Comparison of ENCODE assay signal across 10 cellular contexts in the genomic region with DNA sequence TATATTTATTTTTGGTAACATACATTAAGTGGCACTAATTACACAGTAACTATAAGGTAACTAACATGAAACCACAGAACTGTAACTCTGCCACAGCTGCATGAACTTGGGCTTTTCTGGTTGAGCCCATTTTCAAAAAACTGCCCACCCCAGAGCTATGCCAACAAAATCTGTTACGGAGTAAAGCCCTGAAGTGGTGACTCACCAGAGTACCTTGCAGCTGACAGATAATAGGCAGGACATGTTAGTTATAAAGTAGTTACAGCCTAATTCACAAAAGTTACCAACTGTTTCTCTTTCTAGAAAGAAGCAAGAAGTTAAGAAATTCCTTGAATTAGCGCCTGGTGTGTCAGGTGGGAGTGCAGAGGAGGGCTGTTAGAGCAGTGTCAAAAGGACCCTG. TPM values are rescaled to one million over a fixed set of nuclear protein-coding genes. Genes with fewer than 3 reads are reported as not detected.
DNase-seq lines count a peak whose midpoint lies in the region; ATAC-seq and TF ChIP-seq lines count a peak whose summit lies in the region.
"Had no signal": no experiment of that assay in that cellular context is flagged by ENCODE, and none has a peak within 500 bp of the region (broad histone marks: within the 10 kb centered on the region; RNA-seq: fewer than 3 reads in every experiment).

No MANE protein-coding gene starts in this region.

- H3K9me3 Mint-ChIP-seq in activated CD4-positive, alpha-beta T cell treated with anti-CD3 and anti-CD28 coated beads, Interleukin-2, amount 10 ng/mL, durations not matched to agents 7 days and 5 days: no peaks in the 10 kb centered on the region
- no peaks in the 10 kb centered on the region for H3K9me3 Mint-ChIP-seq in stimulated activated effector memory CD8-positive, alpha-beta T cell treated with anti-CD3 and anti-CD28 coated beads, Interleukin-12 subunit alpha, Interleukin-12 subunit beta, amount 100 ng/mL, for 72 hours

- peaks cover 62% of the 10 kb centered on the region for H3K36me3 Mint-ChIP-seq in activated CD4-positive, alpha-beta T cell treated with anti-CD3 and anti-CD28 coated beads, Interleukin-2, amount 10 ng/mL, durations not matched to agents 7 days and 5 days (ENCODE audit: low read depth)
- peaks cover 3% of the 10 kb centered on the region for H3K36me3 Mint-ChIP-seq in T-helper 17 cell (ENCODE audit: low read depth)
- H3K36me3 Mint-ChIP-seq in stimulated activated effector memory CD8-positive, alpha-beta T cell treated with anti-CD3 and anti-CD28 coated beads, Interleukin-12 subunit alpha, Interleukin-12 subunit beta, amount 100 ng/mL, for 72 hours: peaks cover 96% of the 10 kb centered on the region

- CTCF ChIA-PET in activated CD4-positive, alpha-beta T cell treated with anti-CD3 and anti-CD28 coated beads, Interleukin-2, amount 10 ng/mL, durations not matched to agents 7 days and 5 days (lab: Charles Lee): interaction anchor here (0.6 to 2.2 kb wide), 4 partner anchors 10 to 28 kb away, joined by 3 to 8 read pairs (median 3); no protein-coding TSS in a partner anchor

- intact Hi-C loops in testis (cut with DNase I; ENCODE audit: low total_unique reads): no loop called here

- POLR2A ChIA-PET in activated CD4-positive, alpha-beta T cell treated with anti-CD3 and anti-CD28 coated beads, Interleukin-2, amount 10 ng/mL, durations not matched to agents 7 days and 5 days (lab: Charles Lee): interaction anchor here (1.4 kb wide), 1 partner anchor 20 kb away, joined by 6 read pairs; the partner anchor contains the start of gene USP4

- no peak for DNase-seq in activated CD4-positive, alpha-beta T cell treated with anti-CD3 and anti-CD28 coated beads, Interleukin-2, amount 10 ng/mL, durations not matched to agents 7 days and 5 days
- DNase-seq in activated CD4-positive, alpha-beta T cell treated with anti-CD3 and anti-CD28 coated beads for 4 hours: no peak
- DNase-seq in T-helper 17 cell (no peak), fibroblast of the aortic adventitia (ENCODE audit: low read depth) (peak; percentile 38), testis (no peak), KBM-7 (no peak)
- no peak for DNase-seq in stimulated activated effector memory CD8-positive, alpha-beta T cell treated with anti-CD3 and anti-CD28 coated beads, Interleukin-12 subunit alpha, Interleukin-12 subunit beta, amount 100 ng/mL, for 72 hours (ENCODE audit: low spot score in 2 of 2)
- DNase-seq: C1 segment of cervical spinal cord, NCI-H2107 had no signal

- ATAC-seq in T-helper 17 cell (no peak), GM18868 (IDR thresholded peaks at IDR 0.05; ENCODE audit: unreplicated experiment) (no peak)
- ATAC-seq in stimulated activated effector memory CD8-positive, alpha-beta T cell treated with anti-CD3 and anti-CD28 coated beads, Interleukin-12 subunit alpha, Interleukin-12 subunit beta, amount 100 ng/mL, for 72 hours: no peak

- H3K4me3 ChIP-seq in fibroblast of the aortic adventitia (ENCODE audit: low read depth, low read length) (no peak overlapping the region), testis (no peak overlapping the region)

- H3K9me3 ChIP-seq in T-helper 17 cell (ENCODE audit: control insufficient read depth, low read length, poor library complexity, severe bottlenecking) (no peaks in the 10 kb centered on the region), testis (no peaks in the 10 kb centered on the region)

- H3K36me3 ChIP-seq in testis (ENCODE audit: low read depth, missing control alignments): no peaks in the 10 kb centered on the region

- no peak overlapping the region for H3K27ac ChIP-seq in testis

- H3K4me3 Mint-ChIP-seq in activated CD4-positive, alpha-beta T cell treated with anti-CD3 and anti-CD28 coated beads, Interleukin-2, amount 10 ng/mL, durations not matched to agents 7 days and 5 days: peak overlapping the region; percentile 96
- peak overlapping the region; percentile 96 for H3K4me3 Mint-ChIP-seq in T-helper 17 cell
- H3K4me3 Mint-ChIP-seq in stimulated activated effector memory CD8-positive, alpha-beta T cell treated with anti-CD3 and anti-CD28 coated beads, Interleukin-12 subunit alpha, Interleukin-12 subunit beta, amount 100 ng/mL, for 72 hours: peak overlapping the region; percentile 93

- TF ChIP-seq CTCF in fibroblast of the aortic adventitia (IDR thresholded peaks at IDR 0.05; ENCODE audit: insufficient read depth, low read length) (no peak), testis (IDR thresholded peaks at IDR 0.05) (no peak)

- no peaks in the 10 kb centered on the region for H3K27me3 Mint-ChIP-seq in activated CD4-positive, alpha-beta T cell treated with anti-CD3 and anti-CD28 coated beads, Interleukin-2, amount 10 ng/mL, durations not matched to agents 7 days and 5 days
- H3K27me3 Mint-ChIP-seq in T-helper 17 cell: no peaks in the 10 kb centered on the region

- no peak for TF ChIP-seq POLR2A in testis (IDR thresholded peaks at IDR 0.05)

- peaks cover 10% of the 10 kb centered on the region for H3K4me1 ChIP-seq in testis

- peaks cover 37% of the 10 kb centered on the region for H3K4me1 Mint-ChIP-seq in activated CD4-positive, alpha-beta T cell treated with anti-CD3 and anti-CD28 coated beads, Interleukin-2, amount 10 ng/mL, durations not matched to agents 7 days and 5 days
- H3K4me1 Mint-ChIP-seq in T-helper 17 cell: peaks cover 18% of the 10 kb centered on the region
- peaks cover 25% of the 10 kb centered on the region for H3K4me1 Mint-ChIP-seq in stimulated activated effector memory CD8-positive, alpha-beta T cell treated with anti-CD3 and anti-CD28 coated beads, Interleukin-12 subunit alpha, Interleukin-12 subunit beta, amount 100 ng/mL, for 72 hours

- H3K27ac Mint-ChIP-seq in activated CD4-positive, alpha-beta T cell treated with anti-CD3 and anti-CD28 coated beads, Interleukin-2, amount 10 ng/mL, durations not matched to agents 7 days and 5 days: peak overlapping the region; percentile 87
- peak overlapping the region; percentile 57 for H3K27ac Mint-ChIP-seq in T-helper 17 cell
- H3K27ac Mint-ChIP-seq in stimulated activated effector memory CD8-positive, alpha-beta T cell treated with anti-CD3 and anti-CD28 coated beads, Interleukin-12 subunit alpha, Interleukin-12 subunit beta, amount 100 ng/mL, for 72 hours: peak overlapping the region; percentile 95

- H3K27me3 ChIP-seq in testis: no peaks in the 10 kb centered on the region

- in situ Hi-C loops in KBM-7 (cut with MboI; ENCODE audit: low pct_unique_long_range_greater_than_20kb, low sequenced_read_pairs): no loop called here

- WGBS in testis, 2 donors: 72 to 83% methylated on average over 2 of the region's 2 CpGs

RNA-seq across cellular contexts. Expression of gene GPX1, which starts 1.5 kb away (rescaled TPM):
- total RNA-seq in activated CD4-positive, alpha-beta T cell treated with anti-CD3 and anti-CD28 coated beads, Interleukin-2, amount 10 ng/mL, durations not matched to agents 7 days and 5 days: 100 to 1,000 TPM in 1 of 2 experiments, 10 to 100 TPM in 1; 89.7 to 110 TPM
- total RNA-seq in T-helper 17 cell: 100 to 1,000 TPM in 1 of 2 donors, 10 to 100 TPM in 1; 75.6 to 326 TPM
- total RNA-seq in fibroblast of the aortic adventitia (ENCODE audit: low replicate concordance): 167 and 295 TPM in 2 replicates
- total RNA-seq in testis: 100 to 1,000 TPM; 123 to 207 TPM
- 129 TPM for polyA plus RNA-seq in testis (ENCODE audit: insufficient read depth, low read depth, low replicate concordance)

RNA-seq across cellular contexts. Expression of gene USP4, which starts 19.8 kb away (rescaled TPM):
- 10 to 100 TPM; 87.1 to 88.4 TPM for total RNA-seq in activated CD4-positive, alpha-beta T cell treated with anti-CD3 and anti-CD28 coated beads, Interleukin-2, amount 10 ng/mL, durations not matched to agents 7 days and 5 days
- total RNA-seq in T-helper 17 cell: 100 to 1,000 TPM; 101 to 110 TPM
- 23.0 and 28.9 TPM in 2 replicates for total RNA-seq in fibroblast of the aortic adventitia (ENCODE audit: low replicate concordance)
- total RNA-seq in testis: 10 to 100 TPM; 48.0 to 72.0 TPM
- 95.1 TPM for polyA plus RNA-seq in testis (ENCODE audit: insufficient read depth, low read depth, low replicate concordance)

RNA-seq across cellular contexts. Expression of gene RHOA, which starts 52.2 kb away (rescaled TPM):
- total RNA-seq in activated CD4-positive, alpha-beta T cell treated with anti-CD3 and anti-CD28 coated beads, Interleukin-2, amount 10 ng/mL, durations not matched to agents 7 days and 5 days: 100 to 1,000 TPM; 467 to 520 TPM
- 100 to 1,000 TPM; 274 to 317 TPM for total RNA-seq in T-helper 17 cell
- total RNA-seq in fibroblast of the aortic adventitia (ENCODE audit: low replicate concordance): 643 and 840 TPM in 2 replicates
- 100 to 1,000 TPM; 207 to 252 TPM for total RNA-seq in testis
- 331 TPM for polyA plus RNA-seq in testis (ENCODE audit: insufficient read depth, low read depth, low replicate concordance)

RNA-seq across cellular contexts. Expression of gene TCTA, which starts 52.6 kb away (rescaled TPM):
- 10 to 100 TPM; 23.3 to 24.8 TPM for total RNA-seq in activated CD4-positive, alpha-beta T cell treated with anti-CD3 and anti-CD28 coated beads, Interleukin-2, amount 10 ng/mL, durations not matched to agents 7 days and 5 days
- total RNA-seq in T-helper 17 cell (10 to 100 TPM; 23.4 to 27.0 TPM), fibroblast of the aortic adventitia (ENCODE audit: low replicate concordance) (22.7 and 27.8 TPM in 2 replicates), testis (10 to 100 TPM; 31.6 to 36.1 TPM)
- 33.6 TPM for polyA plus RNA-seq in testis (ENCODE audit: insufficient read depth, low read depth, low replicate concordance)
